ENCODE assay signal across 9 cellular contexts in the genomic region with DNA sequence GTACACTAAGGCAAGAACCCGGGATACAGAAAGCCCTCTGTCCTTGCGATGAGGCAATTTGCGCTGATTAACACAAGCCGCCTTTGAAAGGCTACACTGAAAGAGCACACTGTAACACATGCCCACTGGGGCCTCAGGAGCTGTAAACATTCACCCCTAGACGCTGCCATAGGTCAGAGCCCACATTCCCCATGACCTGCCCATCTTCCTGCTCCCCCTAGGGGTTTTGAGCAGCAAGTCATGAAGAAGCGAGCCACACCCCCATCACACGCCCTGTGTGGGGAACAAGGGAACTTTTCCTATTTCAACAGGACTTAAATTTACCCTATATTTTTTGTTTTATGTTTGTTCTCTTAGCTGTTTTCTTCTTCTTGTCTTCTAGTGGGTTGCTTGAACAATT. TPM values are rescaled to one million over a fixed set of nuclear protein-coding genes. Genes with fewer than 3 reads are reported as not detected.
DNase-seq lines count a peak whose midpoint lies in the region; ATAC-seq and TF ChIP-seq lines count a peak whose summit lies in the region.
"Had no signal": no experiment of that assay in that cellular context is flagged by ENCODE, and none has a peak within 500 bp of the region (broad histone marks: within the 10 kb centered on the region; RNA-seq: fewer than 3 reads in every experiment).

No MANE protein-coding gene starts in this region.

- intact Hi-C loops in aorta (cut with DNase I) = no loop called here
- intact Hi-C loops in esophagus squamous epithelium (cut with DNase I) = no loop called here
- intact Hi-C loops in prostate gland (cut with DNase I) = no loop called here

- no peaks in the 10 kb centered on the region for H4K20me1 ChIP-seq in DND-41 (ENCODE audit: insufficient read depth, low read length)

- WGBS in aorta, 2 donors = 73 to 79% methylated on average over 7 of the region's 7 CpGs
- WGBS in esophagus squamous epithelium, 2 donors = 72 to 92% methylated on average over 7 of the region's 7 CpGs
- 80% methylated on average over 7 of the region's 7 CpGs for WGBS in prostate gland

- TF ChIP-seq POLR2A in esophagus squamous epithelium (IDR thresholded peaks at IDR 0.05) (no peak), prostate gland (IDR thresholded peaks at IDR 0.05) (no peak)

- H2AFZ ChIP-seq in DND-41 (ENCODE audit: low read depth, low read length) = no peak overlapping the region

- TF ChIP-seq CTCF in DND-41 (IDR thresholded peaks at IDR 0.05; ENCODE audit: borderline replicate concordance, extremely low read depth, low read length, poor library complexity, severe bottlenecking) (peak; percentile 47), WERI-Rb-1 (IDR thresholded peaks at IDR 0.05; ENCODE audit: low read depth, low read length) (peak; percentile 58), esophagus squamous epithelium (IDR thresholded peaks at IDR 0.05) (no peak), prostate gland (IDR thresholded peaks at IDR 0.05) (no peak)

- no peak overlapping the region for H3K4me3 ChIP-seq in DND-41 (ENCODE audit: low read depth in 1 of 2, low read length in 2 of 2)
- H3K4me3 ChIP-seq in WERI-Rb-1 (ENCODE audit: low read depth, low read length) = no peak overlapping the region
- no peak overlapping the region for H3K4me3 ChIP-seq in aorta (ENCODE audit: low read length in 2 of 2)
- H3K4me3 ChIP-seq in esophagus squamous epithelium = no peak overlapping the region
- H3K4me3 ChIP-seq in prostate gland = no peak overlapping the region
- H3K4me3 ChIP-seq: upper lobe of right lung had no signal

- no peaks in the 10 kb centered on the region for H3K79me2 ChIP-seq in DND-41 (ENCODE audit: insufficient read depth, low read length)

- H3K4me2 ChIP-seq in DND-41 (ENCODE audit: insufficient read depth, low read length) = no peak overlapping the region

- DNase-seq in DND-41 (peak; percentile 19), GM19238 (ENCODE audit: insufficient read length, low spot score) (peak; percentile 2), WERI-Rb-1 (peak; percentile 40), COLO829 (ENCODE audit: low spot score) (no peak), aorta (no peak), esophagus squamous epithelium (lab: John Stamatoyannopoulos, UW) (no peak), prostate gland (ENCODE audit: low spot score) (no peak)
- DNase-seq: upper lobe of right lung had no signal

- no peaks in the 10 kb centered on the region for H3K9me3 ChIP-seq in DND-41 (ENCODE audit: insufficient read depth, low read length, severe bottlenecking)
- H3K9me3 ChIP-seq in WERI-Rb-1 (ENCODE audit: severe bottlenecking) = no peaks in the 10 kb centered on the region
- no peaks in the 10 kb centered on the region for H3K9me3 ChIP-seq in aorta (ENCODE audit: control insufficient read depth, low read length)
- no peaks in the 10 kb centered on the region for H3K9me3 ChIP-seq in esophagus squamous epithelium
- no peaks in the 10 kb centered on the region for H3K9me3 ChIP-seq in prostate gland
- H3K9me3 ChIP-seq: upper lobe of right lung had no signal

- H3K4me1 ChIP-seq in DND-41 (ENCODE audit: insufficient read depth, low read length) (no peaks in the 10 kb centered on the region), aorta (ENCODE audit: control insufficient read depth in 1 of 2, insufficient read depth in 2 of 2, low read length in 2 of 2) (no peaks in the 10 kb centered on the region), esophagus squamous epithelium (no peaks in the 10 kb centered on the region), prostate gland (replicated peaks) (no peaks in the 10 kb centered on the region)
- H3K4me1 ChIP-seq: upper lobe of right lung had no signal

- no peak overlapping the region for H3K27ac ChIP-seq in DND-41 (ENCODE audit: low read length)
- H3K27ac ChIP-seq in WERI-Rb-1 = no peak overlapping the region
- H3K27ac ChIP-seq in aorta (ENCODE audit: low read depth in 1 of 2, low read length in 2 of 2) = no peak overlapping the region
- H3K27ac ChIP-seq in esophagus squamous epithelium = no peak overlapping the region
- no peak overlapping the region for H3K27ac ChIP-seq in prostate gland
- H3K27ac ChIP-seq: upper lobe of right lung had no signal

- no peak overlapping the region for H3K9ac ChIP-seq in DND-41 (ENCODE audit: low read depth, low read length)

- ATAC-seq in DND-41 (ENCODE audit: insufficient read depth, low read depth) = peak; percentile 68; the same call in 2 of the 3 replicates
- ATAC-seq in HG03135 (IDR thresholded peaks at IDR 0.05; ENCODE audit: unreplicated experiment) = peak; percentile 88
- ATAC-seq in aorta (ENCODE audit: low FRiP score) = no peak
- ATAC-seq: upper lobe of right lung had no signal

- no peaks in the 10 kb centered on the region for H3K36me3 ChIP-seq in DND-41 (ENCODE audit: insufficient read depth, low read length)
- H3K36me3 ChIP-seq in WERI-Rb-1 = no peaks in the 10 kb centered on the region
- no peaks in the 10 kb centered on the region for H3K36me3 ChIP-seq in aorta (ENCODE audit: control insufficient read depth in 1 of 2, insufficient read depth in 2 of 2, low read length in 1 of 2)
- H3K36me3 ChIP-seq in esophagus squamous epithelium = no peaks in the 10 kb centered on the region
- no peaks in the 10 kb centered on the region for H3K36me3 ChIP-seq in prostate gland
- H3K36me3 ChIP-seq: upper lobe of right lung had no signal

- H3K27me3 ChIP-seq in DND-41 (ENCODE audit: insufficient read depth, low read length, poor library complexity) = no peaks in the 10 kb centered on the region
- H3K27me3 ChIP-seq in WERI-Rb-1 (ENCODE audit: insufficient read depth, low read depth, severe bottlenecking) = no peaks in the 10 kb centered on the region
- no peaks in the 10 kb centered on the region for H3K27me3 ChIP-seq in aorta (ENCODE audit: control insufficient read depth in 1 of 2, insufficient read depth in 2 of 2, low read length in 1 of 2)
- no peaks in the 10 kb centered on the region for H3K27me3 ChIP-seq in esophagus squamous epithelium
- no peaks in the 10 kb centered on the region for H3K27me3 ChIP-seq in prostate gland (replicated peaks; ENCODE audit: insufficient read depth)
- H3K27me3 ChIP-seq: upper lobe of right lung had no signal

RNA-seq across cellular contexts. Expression of a gene that starts 47.8 kb away (rescaled TPM):
- total RNA-seq in aorta (under 1 TPM in 1 of 2 donors, not detected in 1; 0.09 TPM), esophagus squamous epithelium (under 1 TPM in 1 of 4 donors, not detected in 3; 0.21 TPM), prostate gland (under 1 TPM; 0.05 to 0.68 TPM)
- polyA plus RNA-seq in aorta = under 1 TPM in 1 of 2 donors, not detected in 1; 0.13 TPM
- total RNA-seq: upper lobe of right lung had no signal

Comparison
In these comparisons a context has a peak if more than half of its experiments do, and no peak if none do; other contexts are left out.
1. DNase-seq: peak in DND-41 (single experiment), GM19238 (single experiment) and WERI-Rb-1 (single experiment); none in COLO829 (single experiment), aorta (0 of 2), esophagus squamous epithelium (single experiment) and prostate gland (single experiment).
2. CTCF ChIP-seq: peak in DND-41 (single experiment) and WERI-Rb-1 (single experiment); none in esophagus squamous epithelium (0 of 6) and prostate gland (0 of 4).